In the genomic region with DNA sequence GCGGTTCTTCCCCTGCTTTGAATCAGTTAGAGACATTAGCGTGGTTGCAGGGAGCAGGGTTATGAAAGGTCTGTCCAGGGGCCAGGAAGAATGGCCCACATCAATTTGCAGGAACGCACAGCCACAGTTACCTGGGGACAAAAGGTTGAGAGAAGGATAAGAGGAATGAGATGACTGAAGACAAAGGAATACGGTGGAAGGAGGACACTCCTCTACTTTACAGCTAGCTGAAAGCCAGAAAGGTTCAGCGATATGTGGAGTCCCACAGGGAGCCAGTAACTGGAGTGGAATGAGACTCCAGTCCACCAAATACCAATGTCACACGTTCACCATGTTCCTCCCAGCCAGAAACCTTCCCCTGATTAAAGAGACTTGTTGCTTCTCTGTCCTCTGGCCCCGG, we compare ENCODE assay signal across 18 cellular contexts. TPM values are rescaled to one million over a fixed set of nuclear protein-coding genes. Genes with fewer than 3 reads are reported as not detected.
DNase-seq lines count a peak whose midpoint lies in the region; ATAC-seq, FAIRE-seq and TF ChIP-seq lines count a peak whose summit lies in the region.
"Had no signal": no experiment of that assay in that cellular context is flagged by ENCODE, and none has a peak within 500 bp of the region (broad histone marks: within the 10 kb centered on the region; RNA-seq: fewer than 3 reads in every experiment).

No MANE protein-coding gene starts in this region.

- POLR2A ChIA-PET in CD8-positive, alpha-beta T cell (lab: Charles Lee): no interaction called here

- H3K27me3 ChIP-seq in CD8-positive, alpha-beta T cell (ENCODE audit: insufficient read depth, low read length): no peaks in the 10 kb centered on the region
- H3K27me3 ChIP-seq: BLaER1 had no signal

- H3K4me3 Mint-ChIP-seq in CD8-positive, alpha-beta T cell: no peak overlapping the region
- H3K4me3 Mint-ChIP-seq: CD4-positive, CD25-positive, alpha-beta regulatory T cell had no signal

- H3K4me1 ChIP-seq in CD8-positive, alpha-beta T cell (ENCODE audit: insufficient read depth, low read length): no peaks in the 10 kb centered on the region
- H3K4me1 ChIP-seq: A549 had no signal

- peaks cover 13% of the 10 kb centered on the region for H3K36me3 ChIP-seq in CD8-positive, alpha-beta T cell (ENCODE audit: insufficient read depth, low read length)

- no peaks in the 10 kb centered on the region for H3K9me3 Mint-ChIP-seq in CD8-positive, alpha-beta T cell
- H3K9me3 Mint-ChIP-seq: CD4-positive, CD25-positive, alpha-beta regulatory T cell had no signal

- intact Hi-C loops in CD8-positive, alpha-beta T cell (cut with DNase I, micrococcal nuclease): no loop called here

- no peak for DNase-seq in CD8-positive, alpha-beta T cell
- no peak for DNase-seq in HTR-8/SVneo (ENCODE audit: insufficient read length, low spot score)
- peak; percentile 24 for DNase-seq in fibroblast of peridontal ligament (ENCODE audit: extremely low read depth)
- DNase-seq in activated CD8-positive, alpha-beta memory T cell treated with anti-CD3 and anti-CD28 coated beads for 24 hours: no peak
- no peak for DNase-seq in NCI-H524 (lab: John Stamatoyannopoulos, UW)
- DNase-seq in COLO668 (lab: John Stamatoyannopoulos, UW; ENCODE audit: unreplicated experiment): no peak
- DNase-seq: AML-193; CD4-positive, CD25-positive, alpha-beta regulatory T cell; DMS79; GDM1; KBM-7 had no signal

- no peak for TF ChIP-seq CTCF in CD8-positive, alpha-beta T cell (IDR thresholded peaks at IDR 0.05)

- peak overlapping the region; percentile 62 for H3K27ac Mint-ChIP-seq in CD8-positive, alpha-beta T cell
- H3K27ac Mint-ChIP-seq: CD4-positive, CD25-positive, alpha-beta regulatory T cell had no signal

- H3K36me3 Mint-ChIP-seq in CD8-positive, alpha-beta T cell: peaks cover 66% of the 10 kb centered on the region

- FAIRE-seq in HTR-8/SVneo (lab: Jason Lieb, UNC): peak; percentile 28
- FAIRE-seq: A549, GM12892, GM19239, H54 had no signal

- no peaks in the 10 kb centered on the region for H3K27me3 Mint-ChIP-seq in CD8-positive, alpha-beta T cell (ENCODE audit: low read depth)
- H3K27me3 Mint-ChIP-seq: CD4-positive, CD25-positive, alpha-beta regulatory T cell had no signal

- CTCF ChIA-PET in CD8-positive, alpha-beta T cell (lab: Charles Lee): no interaction called here

- H3K4me3 ChIP-seq in CD8-positive, alpha-beta T cell (ENCODE audit: low read depth, low read length): no peak overlapping the region
- H3K4me3 ChIP-seq: A549, BLaER1 had no signal

- H3K9me3 ChIP-seq in CD8-positive, alpha-beta T cell (ENCODE audit: low read length): no peaks in the 10 kb centered on the region
- H3K9me3 ChIP-seq: A549, BLaER1 had no signal

- H3K27ac ChIP-seq in CD8-positive, alpha-beta T cell (ENCODE audit: low read depth, low read length): no peak overlapping the region
- H3K27ac ChIP-seq: A549, BLaER1, HL-60 had no signal

- peaks cover 3% of the 10 kb centered on the region for H3K4me1 Mint-ChIP-seq in CD8-positive, alpha-beta T cell (ENCODE audit: low read depth)

- no peak for ATAC-seq in CD8-positive, alpha-beta T cell
- ATAC-seq: A549, HCT116 had no signal

RNA-seq across cellular contexts. Expression of a gene that starts 10.7 kb away (rescaled TPM):
- total RNA-seq in CD8-positive, alpha-beta T cell: 10 to 100 TPM; 11.7 to 12.6 TPM

RNA-seq across cellular contexts. Expression of a gene that starts 11.2 kb away (rescaled TPM):
- total RNA-seq in CD8-positive, alpha-beta T cell: 1 to 10 TPM; 8.5 to 9.0 TPM

RNA-seq across cellular contexts. Expression of a gene that starts 39.4 kb away (rescaled TPM):
- not detected for total RNA-seq in CD8-positive, alpha-beta T cell
- total RNA-seq: CD4-positive, CD25-positive, alpha-beta regulatory T cell had no signal
